23 cellular contexts compared by ENCODE assay signal in the genomic region with DNA sequence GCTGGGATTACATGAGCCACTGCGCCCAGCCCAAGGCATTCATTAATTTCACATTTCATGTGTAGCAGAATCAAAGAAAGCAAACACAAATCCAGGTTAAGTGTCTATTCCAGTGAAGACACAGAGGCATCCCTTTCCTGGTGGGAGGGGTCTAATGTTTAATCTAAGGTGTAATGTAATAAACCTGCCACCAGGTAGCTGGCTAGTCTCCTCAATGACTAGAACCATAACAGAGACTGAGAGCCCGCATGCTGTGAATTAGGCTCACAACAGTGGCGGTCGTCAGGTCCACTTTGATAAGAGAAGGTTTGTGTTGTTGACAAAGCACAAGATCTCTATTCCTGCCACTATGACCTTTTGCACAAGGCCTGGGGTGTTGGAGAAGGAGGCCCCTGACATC.
DNase-seq lines count a peak whose midpoint lies in the region; FAIRE-seq and TF ChIP-seq lines count a peak whose summit lies in the region.
"Had no signal": no experiment of that assay in that cellular context is flagged by ENCODE, and none has a peak within 500 bp of the region (broad histone marks: within the 10 kb centered on the region; RNA-seq: fewer than 3 reads in every experiment).

No MANE protein-coding gene starts in this region.

- no peak overlapping the region for H2AFZ ChIP-seq in H1 (ENCODE audit: low read length)

- H3K4ac ChIP-seq in H1 (replicated peaks; ENCODE audit: insufficient read length, low read depth, low read length) = no peak overlapping the region

- no peaks in the 10 kb centered on the region for H4K20me1 ChIP-seq in H1 (replicated peaks in 1 of 2; ENCODE audit: control insufficient read depth in 1 of 2, insufficient read depth in 2 of 2, low read length in 2 of 2)
- H4K20me1 ChIP-seq: BLaER1 treated with 17β-estradiol and CSF1 and Interleukin-3, amounts not matched to agents 10 nM and 100 nM had no signal

- peak in 2 of 3 experiments; percentile 1 to 9; a peak in 2 of 4 replicates for TF ChIP-seq CTCF in H1 (IDR thresholded peaks at IDR 0.05; ENCODE audit: control extremely low read depth in 1 of 3, insufficient read depth in 1 of 3, low read depth in 1 of 3, low read length in 3 of 3)
- peak; percentile 19 for TF ChIP-seq CTCF in progenitor cell of endocrine pancreas (IDR thresholded peaks at IDR 0.05; ENCODE audit: unreplicated experiment)

- H3K9ac ChIP-seq in H1 (replicated peaks in 1 of 4; ENCODE audit: extremely low read depth in 1 of 4, low read depth in 3 of 4, low read length in 3 of 4) = no peak overlapping the region
- H3K9ac ChIP-seq: BLaER1 treated with 17β-estradiol and CSF1 and Interleukin-3, amounts not matched to agents 10 nM and 100 nM; SK-N-SH had no signal

- H3K18ac ChIP-seq in H1 (ENCODE audit: extremely low read depth, low read length) = no peak overlapping the region

- no peaks in the 10 kb centered on the region for H3K9me3 ChIP-seq in H1 (ENCODE audit: insufficient read depth in 2 of 2, low read depth in 1 of 2, low read length in 1 of 2)
- H3K9me3 ChIP-seq: BLaER1 treated with 17β-estradiol and CSF1 and Interleukin-3, amounts not matched to agents 10 nM and 100 nM; SK-N-SH had no signal

- H3K27ac Mint-ChIP-seq in progenitor cell of endocrine pancreas = no peak overlapping the region
- H3K27ac Mint-ChIP-seq: CD8-positive, alpha-beta T cell had no signal

- no peak overlapping the region for H3K4me3 Mint-ChIP-seq in progenitor cell of endocrine pancreas (ENCODE audit: low read depth)
- H3K4me3 Mint-ChIP-seq: CD8-positive, alpha-beta T cell had no signal

- no peaks in the 10 kb centered on the region for H3K79me1 ChIP-seq in H1 (ENCODE audit: low read depth, low read length)

- no peaks in the 10 kb centered on the region for H3K27me3 ChIP-seq in H1 (replicated peaks in 1 of 4; ENCODE audit: control insufficient read depth in 3 of 4, extremely low read depth in 1 of 4, insufficient read depth in 3 of 4, low read length in 3 of 4)
- H3K27me3 ChIP-seq: BLaER1 treated with 17β-estradiol and CSF1 and Interleukin-3, amounts not matched to agents 10 nM and 100 nM had no signal

- H3K4me3 ChIP-seq in H1 (ENCODE audit: extremely low read depth in 1 of 4, insufficient read depth in 2 of 4, low read depth in 3 of 4, low read length in 4 of 4) = no peak overlapping the region
- H3K4me3 ChIP-seq: BLaER1 treated with 17β-estradiol and CSF1 and Interleukin-3, amounts not matched to agents 10 nM and 100 nM had no signal

- intact Hi-C loops in cardiac septum (cut with DNase I) = no loop called here

- 93% methylated on average over 4 of the region's 4 CpGs; no CpG with 5 or more reads in 1 of the 2 experiments for WGBS in H1 (ENCODE audit: extremely low coverage in 1 of 2, insufficient coverage in 1 of 2, insufficient read length in 1 of 2, insufficient replicate concordance in 2 of 2, low coverage in 1 of 2, low lambda C conversion rate in 2 of 2, missing lambda C conversion rate in 1 of 2), 2 experiments

- H2BK5ac ChIP-seq in H1 (ENCODE audit: low read depth, low read length) = no peak overlapping the region

- no peak overlapping the region for H2AK5ac ChIP-seq in H1 (ENCODE audit: low read depth, low read length)

- H2BK120ac ChIP-seq in H1 (replicated peaks; ENCODE audit: low read depth, low read length) = no peak overlapping the region

- H3K36me3 ChIP-seq in H1 (ENCODE audit: control insufficient read depth in 2 of 4, insufficient read depth in 4 of 4, low read length in 3 of 4) = no peaks in the 10 kb centered on the region
- H3K36me3 ChIP-seq: BLaER1 treated with 17β-estradiol and CSF1 and Interleukin-3, amounts not matched to agents 10 nM and 100 nM had no signal

- no peak overlapping the region for H2BK20ac ChIP-seq in H1 (ENCODE audit: low read length)

- no peak overlapping the region for H4K91ac ChIP-seq in H1 (replicated peaks; ENCODE audit: insufficient read length, low read length)

- no peak overlapping the region for H2BK12ac ChIP-seq in H1 (ENCODE audit: low read depth, low read length)

- H3K27me3 Mint-ChIP-seq in progenitor cell of endocrine pancreas = peaks cover 12% of the 10 kb centered on the region

- no peak for TF ChIP-seq EP300 in H1 (IDR thresholded peaks at IDR 0.05; ENCODE audit: borderline replicate concordance in 1 of 2, low read depth in 2 of 2, low read length in 2 of 2)

- H3K23me2 ChIP-seq in H1 (ENCODE audit: low read depth, low read length) = no peaks in the 10 kb centered on the region

- peak; percentile 22 for DNase-seq in NCI-H146 (lab: John Stamatoyannopoulos, UW)
- DNase-seq in NCI-H146 treated with DMSO at 0.1 percent for 48 hours (lab: John Stamatoyannopoulos, UW; ENCODE audit: unreplicated experiment) = no peak
- peak; percentile 3 for DNase-seq in D341Med (ENCODE audit: low spot score)
- no peak for DNase-seq in H1 (ENCODE audit: low read depth in 1 of 2, low spot score in 2 of 2)
- no peak for DNase-seq in progenitor cell of endocrine pancreas (ENCODE audit: low spot score, unreplicated experiment)
- DNase-seq in caudate nucleus (lab: John Stamatoyannopoulos, UW) = no peak
- no peak for DNase-seq in SIG-M5 treated with dmso at 0.1 percent for 504 hours (lab: John Stamatoyannopoulos, UW; ENCODE audit: unreplicated experiment)
- no peak for DNase-seq in cardiac septum (ENCODE audit: low spot score)
- DNase-seq: 8988T; CD8-positive, alpha-beta T cell; DMS153; GDM1; Karpas-422; MV-4-11; NCI-H1105 treated with DMSO at 0.1 percent for 48 hours; NCI-H1694 treated with DMSO at 0.1 percent for 48 hours; NCI-H69; NK-92 treated with Interleukin-12 subunit alpha and Interleukin-12 subunit beta, amount 100 ng/mL, for 24 hours; SHP77 treated with DMSO at 0.1 percent for 48 hours; SK-N-SH had no signal

- no peak for FAIRE-seq in H1 (lab: Jason Lieb, UNC)
- FAIRE-seq: H54 had no signal

- no peaks in the 10 kb centered on the region for H3K79me2 ChIP-seq in H1 (ENCODE audit: control insufficient read depth in 1 of 2, insufficient read depth in 2 of 2, low read length in 2 of 2)

- no peak overlapping the region for H4K8ac ChIP-seq in H1 (ENCODE audit: extremely low read depth, insufficient read depth, low read length)

- POLR2A ChIA-PET in H1 (lab: Charles Lee; ENCODE audit: partially characterized antibody) = no interaction called here

- H3K36me3 Mint-ChIP-seq in progenitor cell of endocrine pancreas (ENCODE audit: insufficient read depth) = no peaks in the 10 kb centered on the region
- H3K36me3 Mint-ChIP-seq: CD8-positive, alpha-beta T cell had no signal

- H3K23ac ChIP-seq in H1 (ENCODE audit: insufficient read length) = no peak overlapping the region

- no peak for TF ChIP-seq POLR2A in H1 (IDR thresholded peaks at IDR 0.05; ENCODE audit: control extremely low read depth in 1 of 2, low read depth in 2 of 2, low read length in 2 of 2)

- no peaks in the 10 kb centered on the region for H3K9me3 Mint-ChIP-seq in progenitor cell of endocrine pancreas (ENCODE audit: low read depth)
- H3K9me3 Mint-ChIP-seq: CD8-positive, alpha-beta T cell had no signal

- H4K5ac ChIP-seq in H1 (ENCODE audit: insufficient read length, low read depth, low read length) = no peak overlapping the region

- H3K4me2 ChIP-seq in H1 (ENCODE audit: insufficient read depth in 1 of 2, low read depth in 2 of 2, low read length in 2 of 2) = no peak overlapping the region
- H3K4me2 ChIP-seq: BLaER1 treated with 17β-estradiol and CSF1 and Interleukin-3, amounts not matched to agents 10 nM and 100 nM; SK-N-SH had no signal

- TF ChIP-seq RAD21 in H1 (IDR thresholded peaks at IDR 0.05 in 1 of 2, conservative IDR thresholded peaks at IDR 0.05 in 1 of 2; ENCODE audit: low read depth in 2 of 2, low read length in 2 of 2) = peak; percentile 22 to 38; a peak in 2 of 4 replicates

- H3K56ac ChIP-seq in H1 (replicated peaks; ENCODE audit: insufficient read length, low read depth, low read length) = no peak overlapping the region

- H3K14ac ChIP-seq in H1 (ENCODE audit: insufficient read length) = no peak overlapping the region

- peaks cover 7% of the 10 kb centered on the region for H3K4me1 Mint-ChIP-seq in progenitor cell of endocrine pancreas (ENCODE audit: low read depth)

- H3K27ac ChIP-seq in H1 (ENCODE audit: low read depth, low read length) = no peak overlapping the region
- no peak overlapping the region for H3K27ac ChIP-seq in caudate nucleus (ENCODE audit: low read depth, low read length)
- H3K27ac ChIP-seq: BLaER1 treated with 17β-estradiol and CSF1 and Interleukin-3, amounts not matched to agents 10 nM and 100 nM; RWPE1 had no signal

- 0 out of 2 replicates have a peak overlapping the region, but pooled peaks have one; percentile 20 for H2BK15ac ChIP-seq in H1 (ENCODE audit: low read length)

- H3K4me1 ChIP-seq in H1 (replicated peaks in 1 of 4; ENCODE audit: control insufficient read depth in 3 of 4, insufficient read depth in 4 of 4, low read length in 3 of 4) = no peaks in the 10 kb centered on the region

- CTCF ChIA-PET in H1 (lab: Charles Lee; ENCODE audit: partially characterized antibody) = interaction anchor here (0.8 to 1.7 kb wide), 3 partner anchors 14 to 168 kb away, joined by 3 to 5 read pairs (median 3); no protein-coding TSS in a partner anchor

TF ChIP-seq in H1, 55 proteins besides CTCF, POLR2A, EP300 and RAD21:
- no peak for TF ChIP-seq RXRA (IDR thresholded peaks at IDR 0.05; ENCODE audit: insufficient read depth, low read depth, low read length)
- TF ChIP-seq SIN3A (conservative IDR thresholded peaks at IDR 0.05 in 1 of 2, IDR thresholded peaks at IDR 0.05 in 1 of 2; ENCODE audit: low read depth in 1 of 2, low read length in 2 of 2) = no peak

Comparison
In these comparisons a context has a peak if more than half of its experiments do, and no peak if none do; other contexts are left out.
1. DNase-seq: peak in NCI-H146 (single experiment) and D341Med (single experiment); none in NCI-H146 treated with DMSO at 0.1 percent for 48 hours (single experiment), H1 (0 of 2), progenitor cell of endocrine pancreas (single experiment), caudate nucleus (0 of 61), SIG-M5 treated with dmso at 0.1 percent for 504 hours (single experiment) and cardiac septum (single experiment).